ENCODE assay signal across 19 cellular contexts in the genomic region with DNA sequence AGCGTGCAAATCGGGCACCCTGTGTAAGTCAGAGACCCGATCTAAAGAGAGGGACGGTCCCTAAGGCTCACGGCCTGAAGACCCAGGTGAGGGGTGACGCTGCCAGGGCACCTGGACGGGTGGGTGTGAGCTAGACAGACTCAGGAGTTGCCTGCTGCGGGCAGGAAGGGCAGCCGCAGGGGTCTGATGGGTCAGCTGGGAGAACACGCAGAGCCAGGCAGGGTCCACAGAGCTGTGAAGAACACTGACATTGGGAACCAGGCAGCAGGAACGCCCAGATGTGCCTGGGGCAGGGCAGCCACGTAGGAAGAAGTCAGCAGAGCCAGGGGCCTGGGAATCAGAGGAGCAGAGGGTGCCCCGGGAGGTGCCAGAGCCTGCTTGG.
"Had no signal": no experiment of that assay in that cellular context is flagged by ENCODE, and none has a peak within 500 bp of the region (broad histone marks: within the 10 kb centered on the region; RNA-seq: fewer than 3 reads in every experiment).

No MANE protein-coding gene starts in this region.

- H3K36me3 ChIP-seq: pancreas had no signal

- H3K27ac ChIP-seq: neutrophil, pancreas, tibial nerve had no signal

- H3K4me2 ChIP-seq: SK-N-SH had no signal

- H3K27me3 Mint-ChIP-seq: activated B cell treated with CpG ODN at 0.5 μM for 24 hours; activated CD8-positive, alpha-beta T cell treated with anti-CD3 and anti-CD28 coated beads for 36 hours; dendritic cell treated with granulocyte-macrophage colony-stimulating factor and Interleukin-4, amounts not matched to agents 40 ng/mL and 50 ng/mL, for 4 days had no signal

- DNase-seq: activated B cell treated with CpG ODN at 0.5 μM for 24 hours; activated CD4-positive, alpha-beta T cell treated with anti-CD3 and anti-CD28 coated beads for 4 hours; activated CD8-positive, alpha-beta T cell treated with anti-CD3 and anti-CD28 coated beads for 36 hours; activated naive CD4-positive, alpha-beta T cell treated with anti-CD3 and anti-CD28 coated beads for 36 hours; activated T-cell treated with anti-CD3 and anti-CD28 coated beads, Interleukin-2, amount 50 U/mL, for 4 hours; effector CD8-positive, alpha-beta T cell; foreskin fibroblast; hippocampal formation; midbrain; stimulated activated CD4-positive, alpha-beta T cell treated with anti-CD3 and anti-CD28 coated beads, Interleukin-2, amount 100 ng/mL, for 24 hours; stimulated activated naive CD4-positive, alpha-beta T cell treated with Interleukin-2 at 50 U/mL for 16 hours; substantia nigra had no signal

- H3K4me3 ChIP-seq: pancreas, tibial nerve had no signal

- H3K4me3 Mint-ChIP-seq: activated B cell treated with CpG ODN at 0.5 μM for 24 hours; activated CD8-positive, alpha-beta T cell treated with anti-CD3 and anti-CD28 coated beads for 36 hours; activated naive CD4-positive, alpha-beta T cell treated with anti-CD3 and anti-CD28 coated beads for 36 hours; activated T-cell treated with anti-CD3 and anti-CD28 coated beads, Interleukin-2, amount 50 U/mL, for 4 hours; dendritic cell treated with granulocyte-macrophage colony-stimulating factor and Interleukin-4, amounts not matched to agents 40 ng/mL and 50 ng/mL, for 4 days had no signal

- H3K27ac Mint-ChIP-seq: activated B cell treated with CpG ODN at 0.5 μM for 24 hours; activated CD8-positive, alpha-beta T cell treated with anti-CD3 and anti-CD28 coated beads for 36 hours; activated naive CD4-positive, alpha-beta T cell treated with anti-CD3 and anti-CD28 coated beads for 36 hours; dendritic cell treated with granulocyte-macrophage colony-stimulating factor and Interleukin-4, amounts not matched to agents 40 ng/mL and 50 ng/mL, for 4 days had no signal

- H3K9ac ChIP-seq: SK-N-SH had no signal

- H3K9me3 Mint-ChIP-seq: activated B cell treated with CpG ODN at 0.5 μM for 24 hours; activated CD8-positive, alpha-beta T cell treated with anti-CD3 and anti-CD28 coated beads for 36 hours; activated naive CD4-positive, alpha-beta T cell treated with anti-CD3 and anti-CD28 coated beads for 36 hours; activated T-cell treated with anti-CD3 and anti-CD28 coated beads, Interleukin-2, amount 50 U/mL, for 4 hours; dendritic cell treated with granulocyte-macrophage colony-stimulating factor and Interleukin-4, amounts not matched to agents 40 ng/mL and 50 ng/mL, for 4 days had no signal

- H3K27me3 ChIP-seq: neutrophil, pancreas, tibial nerve had no signal

- ATAC-seq: activated CD8-positive, alpha-beta T cell treated with anti-CD3 and anti-CD28 coated beads for 36 hours; activated T-cell treated with anti-CD3 and anti-CD28 coated beads, Interleukin-2, amount 50 U/mL, for 4 hours had no signal

- H3K4me1 ChIP-seq: pancreas had no signal

- H3K9me3 ChIP-seq: neutrophil, pancreas, SK-N-SH, tibial nerve had no signal

- FAIRE-seq: islet of Langerhans, pancreas, urothelium cell line had no signal
